ENCODE assay signal across 7 cellular contexts in the genomic region with DNA sequence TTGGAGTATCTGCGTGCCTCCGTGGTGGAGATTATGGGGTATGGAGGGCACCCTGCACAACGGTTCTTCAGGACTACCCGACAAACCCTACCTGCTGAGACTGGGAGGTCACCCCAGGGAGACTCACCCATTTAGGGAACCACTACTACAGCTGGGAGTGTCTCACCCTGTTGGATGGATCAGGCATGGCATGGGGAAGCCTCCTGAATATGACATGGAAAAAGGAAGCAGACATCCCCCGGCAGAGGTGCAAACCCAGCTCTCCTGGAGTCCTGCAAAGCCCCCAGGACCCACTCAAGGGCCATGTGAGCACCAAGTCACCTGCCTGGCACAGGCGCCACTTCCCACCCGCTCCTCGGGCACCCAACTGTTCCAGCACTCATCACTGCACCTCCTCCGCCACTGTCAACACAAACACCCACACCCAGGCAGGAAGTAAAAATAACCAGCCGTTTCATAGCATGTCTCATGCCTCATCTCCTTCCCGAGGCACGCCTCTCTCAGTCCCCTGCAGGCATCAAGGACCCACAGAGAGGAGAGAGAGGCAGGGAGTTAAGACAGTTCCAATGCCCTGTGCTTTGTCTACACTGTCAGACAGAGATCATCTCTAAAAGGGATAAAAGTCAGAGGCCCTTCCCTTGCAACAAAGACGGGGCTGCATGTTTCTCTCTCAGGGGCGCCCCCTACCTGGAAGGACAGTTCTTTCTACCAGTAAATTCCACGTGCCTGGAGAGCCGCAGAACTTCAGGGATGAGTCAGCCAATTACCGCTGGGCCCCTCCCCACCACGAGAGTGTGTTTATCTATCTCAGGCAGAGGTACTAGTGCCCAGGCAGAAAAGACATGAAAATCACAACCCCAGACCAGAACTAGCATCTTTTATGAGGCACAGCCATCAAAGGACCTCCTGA.
DNase-seq lines count a peak whose midpoint lies in the region; ATAC-seq and TF ChIP-seq lines count a peak whose summit lies in the region.

No MANE protein-coding gene starts in this region.

- H3K4me2 ChIP-seq in PC-3 (ENCODE audit: low read length): peak overlapping the region; percentile 72

- no TSS peak for BruUV-seq in PC-3 (replicated peaks; lab: Mats Ljungman, UMichigan)

- DNase-seq in PC-3: peak; percentile 81
- peak; percentile 88 to 92 for DNase-seq in activated T-cell treated with anti-CD3 and anti-CD28 coated beads, Interleukin-2, amount 50 U/mL, for 48 hours
- peak; percentile 37 for DNase-seq in iPS DF 6.9 (ENCODE audit: low read depth, low spot score)
- peak; percentile 59 to 67 for DNase-seq in stimulated activated CD8-positive, alpha-beta memory T cell treated with anti-CD3 and anti-CD28 coated beads, Interleukin-4, amount 100 ng/mL, for 4 hours (ENCODE audit: low read depth in 2 of 2, low spot score in 1 of 2)
- DNase-seq in sciatic nerve (ENCODE audit: low spot score): no peak

- H3K4me3 ChIP-seq in PC-3 (ENCODE audit: low read length) (peak overlapping the region; percentile 28; the same call in 1 of the 2 replicates), iPS DF 6.9 (ENCODE audit: low read length) (no peak overlapping the region)

- H3K36me3 ChIP-seq in PC-3 (ENCODE audit: low read depth, low read length) (no peaks in the 10 kb centered on the region), iPS DF 6.9 (ENCODE audit: control insufficient read depth, insufficient read depth, low read length) (no peaks in the 10 kb centered on the region)

- no peaks in the 10 kb centered on the region for H3K9me2 ChIP-seq in PC-3 (replicated peaks; ENCODE audit: low read length)

- intact Hi-C loops in PC-3 (cut with micrococcal nuclease): loop anchor here (5.0 kb wide), 2 partner anchors 73 to 157 kb away; no protein-coding TSS in a partner anchor
- intact Hi-C loops in sciatic nerve (cut with DNase I): no loop called here

- ATAC-seq in GM18868 (IDR thresholded peaks at IDR 0.05; ENCODE audit: unreplicated experiment) (peak; percentile 61), HG03045 (IDR thresholded peaks at IDR 0.05; ENCODE audit: unreplicated experiment) (peak; percentile 61), PC-3 (peak; percentile 89), sciatic nerve (no peak)

- no CpG with 5 or more reads among the region's 18 CpGs for WGBS in iPS DF 6.9 (ENCODE audit: insufficient coverage, insufficient read length)

- peak overlapping the region; percentile 20; the same call in 1 of the 2 replicates for H3K9ac ChIP-seq in PC-3 (ENCODE audit: low read length)

- no peaks in the 10 kb centered on the region for H4K20me1 ChIP-seq in PC-3 (ENCODE audit: low read length)

- H3K4me1 ChIP-seq in PC-3 (ENCODE audit: insufficient read depth, low read length) (peaks cover 15% of the 10 kb centered on the region), iPS DF 6.9 (ENCODE audit: control insufficient read depth, insufficient read depth, low read length) (peaks cover 8% of the 10 kb centered on the region; the same call in 1 of the 2 replicates)

- H2AFZ ChIP-seq in PC-3 (ENCODE audit: low read length): peak overlapping the region; percentile 85

- H3F3A ChIP-seq in PC-3 (ENCODE audit: low read length, unreplicated experiment): no peaks in the 10 kb centered on the region

- H3K27ac ChIP-seq in PC-3 (ENCODE audit: low read length) (peak overlapping the region; percentile 75), iPS DF 6.9 (ENCODE audit: low read length) (no peak overlapping the region)

- H3K9me3 ChIP-seq in PC-3 (ENCODE audit: low read length): no peaks in the 10 kb centered on the region
- H3K9me3 ChIP-seq in iPS DF 6.9 (ENCODE audit: control insufficient read depth, insufficient read depth, low read length): no peaks in the 10 kb centered on the region

- POLR2A ChIA-PET in PC-3 (lab: Charles Lee; ENCODE audit: unreplicated experiment): no interaction called here

- no peaks in the 10 kb centered on the region for H3K27me3 ChIP-seq in PC-3 (ENCODE audit: low read length)
- no peaks in the 10 kb centered on the region for H3K27me3 ChIP-seq in iPS DF 6.9 (ENCODE audit: control insufficient read depth, insufficient read depth, low read length)

- CTCF ChIA-PET in PC-3 (lab: Charles Lee): no interaction called here

- H3K79me2 ChIP-seq in PC-3 (ENCODE audit: low read length): no peaks in the 10 kb centered on the region

- peak; percentile 86 for TF ChIP-seq CTCF in PC-3 (conservative IDR thresholded peaks at IDR 0.05; ENCODE audit: low read depth, low read length)
